8 cellular contexts compared by ENCODE assay signal in the genomic region with DNA sequence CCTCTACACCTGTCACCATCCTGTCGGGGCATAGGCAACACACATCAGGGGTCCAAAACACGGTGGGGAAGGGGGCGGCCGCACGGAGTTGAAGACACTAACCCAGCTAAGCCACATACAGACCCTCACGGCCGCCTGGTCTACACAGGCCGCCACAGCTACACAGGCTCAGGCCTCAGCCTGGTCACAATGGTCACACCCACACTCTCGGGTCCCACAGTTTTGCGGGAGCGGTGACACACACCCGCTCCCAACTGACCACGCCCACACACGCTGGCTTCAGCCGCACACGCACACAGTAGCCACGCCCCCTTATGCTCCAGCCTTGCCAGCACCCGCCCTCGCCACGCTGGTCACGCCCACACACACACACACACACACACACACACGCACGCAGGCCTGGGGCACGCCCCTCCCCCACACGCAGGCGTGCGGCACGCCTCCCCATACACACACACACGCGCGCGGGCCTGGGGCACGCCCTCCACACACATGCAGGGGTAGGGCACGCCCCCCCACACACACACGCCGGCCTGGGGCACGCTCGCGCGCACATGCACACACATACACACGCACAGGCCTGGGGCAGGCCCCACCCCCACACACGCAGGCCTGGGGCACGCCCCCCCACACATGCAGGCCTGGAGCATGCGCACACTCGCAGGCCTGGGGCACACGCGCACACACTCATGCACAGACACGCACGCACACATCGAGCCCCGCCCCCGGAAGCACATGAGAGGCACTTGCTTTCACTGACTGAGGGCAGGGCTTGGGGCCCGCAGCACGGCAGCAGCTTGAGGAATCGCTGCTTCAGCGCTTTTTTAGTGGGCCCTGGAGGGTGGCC. TPM values are rescaled to one million over a fixed set of nuclear protein-coding genes. Genes with fewer than 3 reads are reported as not detected.
DNase-seq lines count a peak whose midpoint lies in the region; ATAC-seq and TF ChIP-seq lines count a peak whose summit lies in the region.

No MANE protein-coding gene starts in this region.

- POLR2A ChIA-PET in HEK293T (lab: Yijun Ruan, JAX) (no interaction called here), T-cell (lab: Charles Lee) (no interaction called here)

- no peaks in the 10 kb centered on the region for H3K36me3 Mint-ChIP-seq in T-cell

- peak overlapping the region; percentile 98 to 99 for H3K27ac Mint-ChIP-seq in T-cell

- DNase-seq in GM04504 (ENCODE audit: low read depth) = peak; percentile 68
- peak; percentile 96 for DNase-seq in HEK293T (ENCODE audit: extremely low spot score)
- peak; percentile 90 for DNase-seq in NB4 (ENCODE audit: low read depth)
- DNase-seq in T-cell = peak; percentile 87 to 97 (median 93)
- DNase-seq in amniotic stem cell (lab: John Stamatoyannopoulos, UW) = peak; percentile 74
- peak; percentile 90 for DNase-seq in left ventricle myocardium superior
- DNase-seq in aorta = peak; percentile 95 to 96

- H3K27me3 Mint-ChIP-seq in T-cell = no peaks in the 10 kb centered on the region

- H3K27me3 ChIP-seq in rectal smooth muscle tissue (ENCODE audit: control insufficient read depth, insufficient read depth, low read length) = no peaks in the 10 kb centered on the region
- H3K27me3 ChIP-seq in aorta (ENCODE audit: control insufficient read depth in 1 of 2, insufficient read depth in 2 of 2, low read length in 1 of 2) = no peaks in the 10 kb centered on the region

- H3K36me3 ChIP-seq in rectal smooth muscle tissue (ENCODE audit: control insufficient read depth, insufficient read depth, low read length) (no peaks in the 10 kb centered on the region), aorta (ENCODE audit: control insufficient read depth in 1 of 2, insufficient read depth in 2 of 2, low read length in 1 of 2) (no peaks in the 10 kb centered on the region)

- peak overlapping the region; percentile 78 to 94 (median 80) for H3K4me3 Mint-ChIP-seq in T-cell

- no peak for TF ChIP-seq POLR2A in NB4 (IDR thresholded peaks at IDR 0.05; ENCODE audit: extremely low read depth, insufficient read length)

- ATAC-seq in T-cell (replicated peaks in 1 of 4) (peak; percentile 79 to 82 (median 80)), left ventricle myocardium superior (peak; percentile 82), aorta (ENCODE audit: low FRiP score) (peak; percentile 94)

- peak overlapping the region; percentile 44 for H3K27ac ChIP-seq in rectal smooth muscle tissue (ENCODE audit: low read depth, low read length)
- no peak overlapping the region for H3K27ac ChIP-seq in aorta (ENCODE audit: low read depth in 1 of 2, low read length in 2 of 2)

- H3K4me1 Mint-ChIP-seq in T-cell = peaks cover 52 to 58% (median 54%) of the 10 kb centered on the region in 3 donors

- peaks cover 5% of the 10 kb centered on the region for H3K4me1 ChIP-seq in rectal smooth muscle tissue (ENCODE audit: control insufficient read depth, insufficient read depth, low read length)
- no peaks in the 10 kb centered on the region for H3K4me1 ChIP-seq in aorta (ENCODE audit: control insufficient read depth in 1 of 2, insufficient read depth in 2 of 2, low read length in 2 of 2)

- intact Hi-C loops in left ventricle myocardium superior (cut with micrococcal nuclease) (no loop called here), aorta (cut with DNase I) (loop anchor here in 1 of 2 donors (10.0 kb wide), 1 partner anchor 184 kb away; no protein-coding TSS in a partner anchor)

- CTCF ChIA-PET in HEK293T (lab: Yijun Ruan, JAX) (interaction anchor here (1.2 kb wide), 1 partner anchor 10 kb away, joined by 4 read pairs; no protein-coding TSS in a partner anchor), T-cell (lab: Charles Lee) (interaction anchor here in 1 of 2 donors (1.4 to 1.5 kb wide), 2 partner anchors 9 to 10 kb away, joined by 4 to 9 read pairs; no protein-coding TSS in a partner anchor)

- WGBS in aorta, 2 donors = 1 to 2% methylated on average over 56 of the region's 56 CpGs

- H3K9me3 Mint-ChIP-seq in T-cell = no peaks in the 10 kb centered on the region

- H3K9me3 ChIP-seq in aorta (ENCODE audit: control insufficient read depth, low read length) = no peaks in the 10 kb centered on the region

- H3K9ac ChIP-seq in rectal smooth muscle tissue (ENCODE audit: low read length) = peak overlapping the region; percentile 69

- H3K4me3 ChIP-seq in NB4 (ENCODE audit: low read depth, low read length) (peak overlapping the region; percentile 16), rectal smooth muscle tissue (ENCODE audit: low read length) (peak overlapping the region; percentile 83), aorta (ENCODE audit: low read length in 2 of 2) (no peak overlapping the region)

- no peak for TF ChIP-seq CTCF in NB4 (IDR thresholded peaks at IDR 0.05; ENCODE audit: low read depth, low read length)

TF ChIP-seq in HEK293T, 16 proteins besides CTCF, POLR2A, EP300 and RAD21:
- TF ChIP-seq L3MBTL2 (conservative IDR thresholded peaks at IDR 0.05) (peak; percentile 48; the same call in 1 of the 2 replicates), NFRKB (IDR thresholded peaks at IDR 0.05) (no peak), SP1 (IDR thresholded peaks at IDR 0.05) (peak; percentile 87), TARDBP (IDR thresholded peaks at IDR 0.05) (peak; percentile 88), ARNT (IDR thresholded peaks at IDR 0.05) (peak; percentile 72; the same call in 1 of the 2 replicates)
- TF ChIP-seq, protein P1, sequence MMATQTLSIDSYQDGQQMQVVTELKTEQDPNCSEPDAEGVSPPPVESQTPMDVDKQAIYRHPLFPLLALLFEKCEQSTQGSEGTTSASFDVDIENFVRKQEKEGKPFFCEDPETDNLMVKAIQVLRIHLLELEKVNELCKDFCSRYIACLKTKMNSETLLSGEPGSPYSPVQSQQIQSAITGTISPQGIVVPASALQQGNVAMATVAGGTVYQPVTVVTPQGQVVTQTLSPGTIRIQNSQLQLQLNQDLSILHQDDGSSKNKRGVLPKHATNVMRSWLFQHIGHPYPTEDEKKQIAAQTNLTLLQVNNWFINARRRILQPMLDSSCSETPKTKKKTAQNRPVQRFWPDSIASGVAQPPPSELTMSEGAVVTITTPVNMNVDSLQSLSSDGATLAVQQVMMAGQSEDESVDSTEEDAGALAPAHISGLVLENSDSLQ (IDR thresholded peaks at IDR 0.05) = no peak

RNA-seq across cellular contexts. Expression of a gene that starts 12.3 kb away (rescaled TPM):
- total RNA-seq in T-cell (100 to 1,000 TPM; 232 to 364 (median 244) TPM), left ventricle myocardium superior (79.8 TPM), aorta (100 to 1,000 TPM; 126 to 171 TPM)
- polyA plus RNA-seq in aorta = 10 to 100 TPM; 38.7 to 97.4 TPM

RNA-seq across cellular contexts. Expression of a gene that starts 13.1 kb away (rescaled TPM):
- 1 to 10 TPM; 2.0 to 3.4 (median 3.1) TPM for total RNA-seq in T-cell
- total RNA-seq in left ventricle myocardium superior = 568 TPM
- 1 to 10 TPM; 3.9 to 9.0 TPM for total RNA-seq in aorta
- 1 to 10 TPM in 1 of 2 donors, not detected in 1; 4.3 TPM for polyA plus RNA-seq in aorta

RNA-seq across cellular contexts. Expression of a gene that starts 47.3 kb away (rescaled TPM):
- total RNA-seq in T-cell (10 to 100 TPM; 13.1 to 29.7 (median 26.0) TPM), left ventricle myocardium superior (8.4 TPM), aorta (10 to 100 TPM; 12.7 to 19.8 TPM)
- 10 to 100 TPM; 18.5 to 22.3 TPM for polyA plus RNA-seq in aorta

RNA-seq across cellular contexts. Expression of a gene that starts 54.6 kb away (rescaled TPM):
- total RNA-seq in T-cell = not detected
- not detected for total RNA-seq in left ventricle myocardium superior
- total RNA-seq in aorta = not detected
- polyA plus RNA-seq in aorta = not detected

Comparison
In these comparisons a context has a peak if more than half of its experiments do, and no peak if none do; other contexts are left out.
1. H3K4me3 ChIP-seq: peak in NB4 (single experiment) and rectal smooth muscle tissue (single experiment); none in aorta (0 of 2).
2. RNA of a gene that starts 13.1 kb away (total RNA-seq): 568 TPM in left ventricle myocardium superior (single experiment); 3.9 to 9.0 TPM in aorta and 2.0 to 3.4 TPM in T-cell; every median in the first group is over 10 times any median in the second.
3. Peak in every context shown above with its lines, with median percentiles within 50 percentile points of each other: DNase-seq and ATAC-seq.